In the genomic region with DNA sequence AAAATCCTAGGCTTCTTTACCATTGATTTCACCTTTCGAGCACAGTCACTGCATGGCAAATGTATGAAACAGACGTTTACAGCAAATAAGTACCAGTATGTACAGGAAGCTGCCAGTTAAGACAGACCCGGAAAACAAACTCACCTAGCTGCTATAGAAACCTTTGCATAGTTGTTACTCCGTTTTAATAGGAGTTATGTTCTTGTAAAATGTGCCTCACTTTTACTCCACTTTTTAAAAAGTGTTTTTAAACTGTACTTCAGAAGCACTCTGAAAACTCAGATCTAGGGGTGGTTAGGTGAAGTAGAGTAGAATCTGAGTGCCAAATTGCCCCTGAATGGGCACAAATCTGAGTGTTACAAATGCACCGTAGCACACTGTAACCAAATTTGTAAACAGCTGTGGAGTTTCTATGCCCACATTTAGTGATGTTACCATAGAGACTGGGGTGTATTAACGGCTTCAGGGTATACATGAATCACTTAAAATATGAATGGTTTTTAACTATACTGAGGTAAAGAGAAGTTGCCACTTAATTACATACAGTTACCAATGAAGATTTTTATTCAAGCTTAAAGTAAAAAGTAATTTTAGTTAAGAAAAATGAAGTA, we compare ENCODE assay signal across 15 cellular contexts. TPM values are rescaled to one million over a fixed set of nuclear protein-coding genes. Genes with fewer than 3 reads are reported as not detected.
DNase-seq lines count a peak whose midpoint lies in the region; ATAC-seq and TF ChIP-seq lines count a peak whose summit lies in the region.
"Had no signal": no experiment of that assay in that cellular context is flagged by ENCODE, and none has a peak within 500 bp of the region (broad histone marks: within the 10 kb centered on the region; RNA-seq: fewer than 3 reads in every experiment).

No MANE protein-coding gene starts in this region.

- peaks cover 30% of the 10 kb centered on the region for H3K36me3 Mint-ChIP-seq in HFFc6 (ENCODE audit: low read depth)
- H3K36me3 Mint-ChIP-seq in activated CD4-positive, alpha-beta memory T cell treated with anti-CD3 and anti-CD28 coated beads for 36 hours, result peaks cover 35% of the 10 kb centered on the region

- POLR2A ChIA-PET in activated CD4-positive, alpha-beta memory T cell treated with anti-CD3 and anti-CD28 coated beads for 36 hours (lab: Charles Lee), result interaction anchor here (0.9 to 1.1 kb wide), 4 partner anchors 12 to 70 kb away, joined by 3 to 5 read pairs (median 3); partner anchors contain the start of gene WDR26

- no peak overlapping the region for H3K4me3 Mint-ChIP-seq in HFFc6
- H3K4me3 Mint-ChIP-seq in activated CD4-positive, alpha-beta memory T cell treated with anti-CD3 and anti-CD28 coated beads for 36 hours, result no peak overlapping the region
- H3K4me3 Mint-ChIP-seq: neural progenitor cell had no signal

- DNase-seq in COLO829 (ENCODE audit: low spot score) (peak; percentile 11), HFFc6 (no peak), mucosa of descending colon (no peak), NCI-H2107 treated with DMSO at 0.1 percent for 48 hours (lab: John Stamatoyannopoulos, UW; ENCODE audit: unreplicated experiment) (no peak), NCI-H1417 (lab: John Stamatoyannopoulos, UW) (no peak)
- DNase-seq in activated CD4-positive, alpha-beta memory T cell treated with anti-CD3 and anti-CD28 coated beads for 36 hours, result no peak
- no peak for DNase-seq in stimulated activated naive CD4-positive, alpha-beta T cell treated with Interleukin-2 at 50 U/mL for 16 hours (lab: John Stamatoyannopoulos, UW)
- DNase-seq: activated CD8-positive, alpha-beta memory T cell treated with anti-CD3 and anti-CD28 coated beads, Interleukin-2, amount 50 U/mL, for 48 hours; body of pancreas; glutamatergic neuron; NCI-H2227 treated with DMSO at 0.1 percent for 48 hours; thyroid gland had no signal

- CTCF ChIA-PET in activated CD4-positive, alpha-beta memory T cell treated with anti-CD3 and anti-CD28 coated beads for 36 hours (lab: Charles Lee), result no interaction called here

- H3K27ac Mint-ChIP-seq in HFFc6, result peak overlapping the region; percentile 29; the same call in 1 of the 2 replicates
- H3K27ac Mint-ChIP-seq in activated CD4-positive, alpha-beta memory T cell treated with anti-CD3 and anti-CD28 coated beads for 36 hours, result peak overlapping the region; percentile 16
- H3K27ac Mint-ChIP-seq: neural progenitor cell had no signal

- ATAC-seq in mucosa of descending colon (peak; percentile 54), HG02981 (IDR thresholded peaks at IDR 0.05; ENCODE audit: unreplicated experiment) (no peak)
- ATAC-seq: body of pancreas had no signal

- intact Hi-C loops in activated CD4-positive, alpha-beta memory T cell treated with anti-CD3 and anti-CD28 coated beads for 36 hours (cut with micrococcal nuclease), result loop anchor here (1.0 to 10.0 kb wide), 2 partner anchors 10 to 53 kb away; partner anchors contain the start of gene NVL
- intact Hi-C loops in mucosa of descending colon (cut with DNase I, micrococcal nuclease), result no loop called here

- no peak overlapping the region for H3K4me3 ChIP-seq in mucosa of descending colon
- H3K4me3 ChIP-seq: body of pancreas, neural progenitor cell, skin epidermis, thyroid gland had no signal

- no peaks in the 10 kb centered on the region for H3K4me1 ChIP-seq in mucosa of descending colon (ENCODE audit: low read depth)
- H3K4me1 ChIP-seq: body of pancreas, neural progenitor cell, thyroid gland had no signal

- TF ChIP-seq CTCF in HFFc6 (IDR thresholded peaks at IDR 0.05) (no peak), mucosa of descending colon (IDR thresholded peaks at IDR 0.05) (no peak)

- no peaks in the 10 kb centered on the region for H3K9me3 Mint-ChIP-seq in HFFc6
- no peaks in the 10 kb centered on the region for H3K9me3 Mint-ChIP-seq in activated CD4-positive, alpha-beta memory T cell treated with anti-CD3 and anti-CD28 coated beads for 36 hours
- H3K9me3 Mint-ChIP-seq: neural progenitor cell had no signal

- no peaks in the 10 kb centered on the region for H3K9me3 ChIP-seq in mucosa of descending colon
- H3K9me3 ChIP-seq: body of pancreas, thyroid gland had no signal

- H3K27me3 Mint-ChIP-seq in HFFc6 (ENCODE audit: insufficient read depth), result no peaks in the 10 kb centered on the region; the same call in none of the 2 replicates
- H3K27me3 Mint-ChIP-seq in activated CD4-positive, alpha-beta memory T cell treated with anti-CD3 and anti-CD28 coated beads for 36 hours, result no peaks in the 10 kb centered on the region

- peaks cover 3% of the 10 kb centered on the region for H3K4me1 Mint-ChIP-seq in HFFc6 (ENCODE audit: low read depth)
- H3K4me1 Mint-ChIP-seq in activated CD4-positive, alpha-beta memory T cell treated with anti-CD3 and anti-CD28 coated beads for 36 hours (ENCODE audit: low read depth), result peaks cover 43% of the 10 kb centered on the region
- H3K4me1 Mint-ChIP-seq: neural progenitor cell had no signal

- peaks cover 2% of the 10 kb centered on the region for H3K36me3 ChIP-seq in mucosa of descending colon (ENCODE audit: low read depth)

RNA-seq across cellular contexts. Expression of gene CNIH4, which starts 30.7 kb away (rescaled TPM):
- total RNA-seq in HFFc6 (2021; fragmentation: NEBNext Ultra II Directional; extraction: Animal tissue kit (Norgen Biotek cat#: 25700)), result 10 to 100 TPM; 46.7 to 53.7 (median 51.6) TPM
- 10 to 100 TPM; 48.3 to 51.6 TPM for total RNA-seq in activated CD4-positive, alpha-beta memory T cell treated with anti-CD3 and anti-CD28 coated beads for 36 hours
- total RNA-seq in mucosa of descending colon, result 10 to 100 TPM; 53.3 to 60.5 (median 54.7) TPM

RNA-seq across cellular contexts. Expression of gene WDR26, which starts 47.2 kb away (rescaled TPM):
- total RNA-seq in HFFc6 (2021; fragmentation: NEBNext Ultra II Directional; extraction: Animal tissue kit (Norgen Biotek cat#: 25700)), result 100 to 1,000 TPM in 1 of 6 experiments, 10 to 100 TPM in 5; 85.4 to 105 (median 90.8) TPM
- total RNA-seq in activated CD4-positive, alpha-beta memory T cell treated with anti-CD3 and anti-CD28 coated beads for 36 hours, result 10 to 100 TPM; 69.2 to 72.2 TPM
- total RNA-seq in mucosa of descending colon, result 10 to 100 TPM; 64.4 to 86.3 (median 67.4) TPM

RNA-seq across cellular contexts. Expression of gene NVL, which starts 57.4 kb away (rescaled TPM):
- total RNA-seq in HFFc6 (2021; fragmentation: NEBNext Ultra II Directional; extraction: Animal tissue kit (Norgen Biotek cat#: 25700)), result 10 to 100 TPM; 21.4 to 24.4 (median 23.0) TPM
- total RNA-seq in activated CD4-positive, alpha-beta memory T cell treated with anti-CD3 and anti-CD28 coated beads for 36 hours, result 10 to 100 TPM; 32.5 to 38.0 TPM
- total RNA-seq in mucosa of descending colon, result 10 to 100 TPM; 32.2 to 45.6 (median 34.7) TPM
